8 cellular contexts compared by ENCODE assay signal in genomic region chr12:48997719-48998496, GRCh38. TPM values are rescaled to one million over a fixed set of nuclear protein-coding genes. Genes with fewer than 3 reads are reported as not detected.
A peak's percentile ranks its signal among the peaks of the same experiment; 100 is the strongest.
DNase-seq lines count a peak whose midpoint lies in the region; ATAC-seq, FAIRE-seq and TF ChIP-seq lines count a peak whose summit lies in the region.

No MANE protein-coding gene starts in this region.

- ATAC-seq in GM21390 (IDR thresholded peaks at IDR 0.05; ENCODE audit: unreplicated experiment) (peak; percentile 37), GM18858 (IDR thresholded peaks at IDR 0.05; ENCODE audit: unreplicated experiment) (no peak)

- H3K4me2 ChIP-seq in neuronal stem cell (ENCODE audit: insufficient read depth, low read length, poor library complexity, severe bottlenecking): peak overlapping the region; percentile 37

- H3K4me3 ChIP-seq in SJSA1 (peak overlapping the region; percentile 48), neuronal stem cell (ENCODE audit: low read length in 2 of 2) (peak overlapping the region in 1 of 2 donors; percentile 65)

- no peak overlapping the region for H3K27ac ChIP-seq in SJSA1
- H3K27ac ChIP-seq in neuronal stem cell (replicated peaks; ENCODE audit: low read length): no peak overlapping the region

- H3K4me1 ChIP-seq in SJSA1 (replicated peaks) (peaks cover 32% of the 10 kb centered on the region), neuronal stem cell (ENCODE audit: control insufficient read depth in 2 of 2, insufficient read depth in 1 of 2, low read depth in 1 of 2, low read length in 2 of 2) (peaks cover 13 to 18% of the 10 kb centered on the region in 2 donors)

- H2BK12ac ChIP-seq in neuronal stem cell (ENCODE audit: low read length): no peak overlapping the region

- H3K9ac ChIP-seq in neuronal stem cell (ENCODE audit: low read depth, low read length, poor library complexity): no peak overlapping the region

- DNase-seq in ELF-1 (ENCODE audit: low read depth, low spot score) (peak; percentile 68), SJSA1 (ENCODE audit: low read depth in 1 of 2, low spot score in 2 of 2) (no peak), endothelial cell (ENCODE audit: low spot score) (peak; percentile 43), neuronal stem cell (ENCODE audit: low spot score) (no peak), frontal cortex (ENCODE audit: low spot score in 2 of 2) (no peak), RKO (ENCODE audit: low spot score) (no peak)

- peak overlapping the region; percentile 22 for H2AK5ac ChIP-seq in neuronal stem cell (ENCODE audit: low read depth, low read length)

- no peak overlapping the region for H3K14ac ChIP-seq in neuronal stem cell (ENCODE audit: low read length)

- no peak overlapping the region for H2BK120ac ChIP-seq in neuronal stem cell (ENCODE audit: low read depth, low read length)

- WGBS in neuronal stem cell (ENCODE audit: extremely low coverage in 2 of 2, insufficient read length in 2 of 2, insufficient replicate concordance in 1 of 2), 2 donors: no CpG with 5 or more reads among the region's 57 CpGs

- H3K23ac ChIP-seq in neuronal stem cell (ENCODE audit: low read depth, low read length, poor library complexity): peak overlapping the region; percentile 45

- H3K9me3 ChIP-seq in SJSA1 (replicated peaks) (no peaks in the 10 kb centered on the region), neuronal stem cell (replicated peaks in 1 of 2; ENCODE audit: control insufficient read depth in 2 of 2, insufficient read depth in 1 of 2, low read depth in 1 of 2, low read length in 2 of 2) (no peaks in the 10 kb centered on the region)

- peak overlapping the region; percentile 62 for H3K18ac ChIP-seq in neuronal stem cell (ENCODE audit: low read length)

- no peak for FAIRE-seq in frontal cortex (lab: Jason Lieb, UNC)

- H3K9me3 Mint-ChIP-seq in endothelial cell (ENCODE audit: unreplicated experiment): no peaks in the 10 kb centered on the region

- no peak overlapping the region for H3K4ac ChIP-seq in neuronal stem cell (ENCODE audit: low read length)

- no peak overlapping the region for H2BK15ac ChIP-seq in neuronal stem cell (ENCODE audit: low read length)

- TF ChIP-seq CTCF in endothelial cell (IDR thresholded peaks at IDR 0.05; ENCODE audit: unreplicated experiment): no peak

- peaks cover 1% of the 10 kb centered on the region; the same call in 1 of the 2 replicates for H3K27me3 ChIP-seq in SJSA1 (replicated peaks)
- H3K27me3 ChIP-seq in neuronal stem cell (ENCODE audit: control insufficient read depth in 3 of 3, insufficient read depth in 3 of 3, low read depth in 1 of 3, low read length in 3 of 3): peaks cover 48 to 84% (median 53%) of the 10 kb centered on the region in 3 experiments

- peaks cover 20% of the 10 kb centered on the region for H3K36me3 ChIP-seq in SJSA1
- peaks cover 3 to 16% of the 10 kb centered on the region in 2 donors for H3K36me3 ChIP-seq in neuronal stem cell (replicated peaks in 1 of 2; ENCODE audit: control insufficient read depth in 2 of 2, insufficient read depth in 2 of 2, low read length in 2 of 2)

- no peaks in the 10 kb centered on the region for H3K79me1 ChIP-seq in neuronal stem cell (ENCODE audit: low read depth, low read length)

- peak overlapping the region; percentile 99 for H2AFZ ChIP-seq in neuronal stem cell (ENCODE audit: low read length)

- H3K27me3 Mint-ChIP-seq in endothelial cell (ENCODE audit: unreplicated experiment): peaks cover 41% of the 10 kb centered on the region

- no peak overlapping the region for H3K27ac Mint-ChIP-seq in endothelial cell (ENCODE audit: unreplicated experiment)

- H3K4me1 Mint-ChIP-seq in endothelial cell (ENCODE audit: unreplicated experiment): peaks cover 11% of the 10 kb centered on the region

- no peak overlapping the region for H4K91ac ChIP-seq in neuronal stem cell (ENCODE audit: low read depth, low read length, poor library complexity)

- no peak overlapping the region for H2BK5ac ChIP-seq in neuronal stem cell (ENCODE audit: low read length)

- H3K36me3 Mint-ChIP-seq in endothelial cell (ENCODE audit: low read depth, unreplicated experiment): peaks cover 21% of the 10 kb centered on the region

- H3K4me3 Mint-ChIP-seq in endothelial cell (ENCODE audit: unreplicated experiment): no peak overlapping the region

- H4K8ac ChIP-seq in neuronal stem cell (ENCODE audit: low read depth, low read length): no peak overlapping the region

RNA-seq across cellular contexts. Expression of gene DDN, which starts 1.3 kb away (rescaled TPM):
- 0.34 TPM in 1 of 2 replicates, not detected in the other for total RNA-seq in SJSA1 (2014; rRNA removed; shearing (Covaris generic))
- 0.10 TPM for total RNA-seq in endothelial cell (ENCODE audit: unreplicated experiment)
- polyA plus RNA-seq in neuronal stem cell (2013, experiment 1 of 2): 0.10 TPM
- 0.07 TPM for polyA plus RNA-seq in neuronal stem cell (2013, experiment 2 of 2)
- 14.7 TPM for total RNA-seq in frontal cortex

RNA-seq across cellular contexts. Expression of gene WNT1, which starts 19.8 kb away (rescaled TPM):
- not detected in 2 replicates for total RNA-seq in SJSA1 (2014; rRNA removed; shearing (Covaris generic))
- total RNA-seq in endothelial cell (ENCODE audit: unreplicated experiment): not detected
- 0.11 TPM for polyA plus RNA-seq in neuronal stem cell (2013, experiment 1 of 2)
- polyA plus RNA-seq in neuronal stem cell (2013, experiment 2 of 2): 0.03 TPM
- total RNA-seq in frontal cortex: not detected

RNA-seq across cellular contexts. Expression of gene PRKAG1, which starts 20.7 kb away (rescaled TPM):
- total RNA-seq in SJSA1 (2014; rRNA removed; shearing (Covaris generic)): 36.4 and 47.3 TPM in 2 replicates
- total RNA-seq in endothelial cell (ENCODE audit: unreplicated experiment) (24.0 TPM), frontal cortex (29.3 TPM)
- 36.1 TPM for polyA plus RNA-seq in neuronal stem cell (2013, experiment 1 of 2)
- 34.4 TPM for polyA plus RNA-seq in neuronal stem cell (2013, experiment 2 of 2)

RNA-seq across cellular contexts. Expression of gene WNT10B, which starts 26.4 kb away (rescaled TPM):
- 0.13 TPM in 1 of 2 replicates, not detected in the other for total RNA-seq in SJSA1 (2014; rRNA removed; shearing (Covaris generic))
- total RNA-seq in endothelial cell (ENCODE audit: unreplicated experiment) (0.33 TPM), frontal cortex (3.7 TPM)
- polyA plus RNA-seq in neuronal stem cell (2013, experiment 1 of 2): 0.04 TPM
- not detected for polyA plus RNA-seq in neuronal stem cell (2013, experiment 2 of 2)

RNA-seq across cellular contexts. Expression of gene ARF3, which starts 40.6 kb away (rescaled TPM):
- 57.7 and 64.5 TPM in 2 replicates for total RNA-seq in SJSA1 (2014; rRNA removed; shearing (Covaris generic))
- total RNA-seq in endothelial cell (ENCODE audit: unreplicated experiment) (307 TPM), frontal cortex (67.7 TPM)
- 72.0 TPM for polyA plus RNA-seq in neuronal stem cell (2013, experiment 1 of 2)
- 77.4 TPM for polyA plus RNA-seq in neuronal stem cell (2013, experiment 2 of 2)

Comparison
In these comparisons a context has a peak if more than half of its experiments do, and no peak if none do; other contexts are left out.
1. DNase-seq: peak in ELF-1 (single experiment) and endothelial cell (single experiment); none in SJSA1 (0 of 2), neuronal stem cell (single experiment), frontal cortex (0 of 2) and RKO (single experiment).
2. RNA of gene DDN, which starts 1.3 kb away (total RNA-seq): 14.7 TPM in frontal cortex (single experiment); 0.34 TPM in SJSA1 and 0.10 TPM in endothelial cell (single experiment); every median in the first group is over 10 times any median in the second.